ENCODE assay signal across 26 cellular contexts in the genomic region with DNA sequence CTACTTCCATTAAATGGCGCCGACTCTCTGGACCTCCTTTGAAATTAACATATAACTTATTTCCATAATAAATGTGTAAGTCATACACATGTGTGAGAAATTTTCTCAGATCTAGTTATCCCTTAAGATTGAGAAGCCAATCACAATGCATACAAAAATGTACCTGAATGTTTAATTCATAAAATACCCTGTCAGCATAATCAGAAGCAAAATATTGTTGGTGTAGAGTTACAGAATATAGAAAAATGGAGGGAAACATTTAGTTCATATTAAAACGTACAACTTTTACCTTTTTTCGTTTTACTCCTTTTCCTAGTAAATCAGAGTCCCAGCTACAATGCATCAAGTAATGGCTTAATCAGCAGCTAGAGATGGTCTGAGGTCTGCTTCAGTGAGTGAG.
"Had no signal": no experiment of that assay in that cellular context is flagged by ENCODE, and none has a peak within 500 bp of the region (broad histone marks: within the 10 kb centered on the region; RNA-seq: fewer than 3 reads in every experiment).

No MANE protein-coding gene starts in this region.

- H3K9me3 ChIP-seq: ovary, right atrium auricular region, suprapubic skin, thoracic aorta, tibial artery, uterus had no signal

- H3K9ac ChIP-seq: neural progenitor cell had no signal

- H3K4me3 ChIP-seq: lung, neural progenitor cell, ovary, right atrium auricular region, skin epidermis, suprapubic skin, thoracic aorta, tibial artery, uterus had no signal

- H2AFZ ChIP-seq: neural progenitor cell had no signal

- FAIRE-seq: keratinocyte had no signal

- H3K27ac ChIP-seq: neural progenitor cell, ovary, right atrium auricular region, skin epidermis, suprapubic skin, thoracic aorta, tibial artery, uterus had no signal

- H3K4me1 ChIP-seq: right atrium auricular region, suprapubic skin, tibial artery, uterus had no signal

- ATAC-seq: left cardiac atrium; left lobe of liver; left ventricle myocardium superior; natural killer cell; sciatic nerve; stimulated activated naive B cell treated with anti-CD40 and anti-IgM and Interleukin-4, amounts not matched to agents 10 μg/mL and 1 μg/mL and 100 μg/mL, for 72 hours had no signal

- H3K36me3 ChIP-seq: neural progenitor cell, ovary, right atrium auricular region, suprapubic skin, thoracic aorta, tibial artery, uterus had no signal

- H3K4me2 ChIP-seq: neural progenitor cell had no signal

- H3K27me3 ChIP-seq: neural progenitor cell, ovary, right atrium auricular region, suprapubic skin, tibial artery, uterus had no signal

- DNase-seq: hippocampal formation; kidney glomerular epithelial cell; left cardiac atrium; left ventricle myocardium superior; mesendoderm; naive B cell; natural killer cell; nephron progenitor cell; ovary; stimulated activated CD4-positive, alpha-beta T cell treated with anti-CD3 and anti-CD28 coated beads, Interleukin-12 subunit alpha, Interleukin-12 subunit beta, amount 100 ng/mL, for 4 hours; stimulated activated CD4-positive, alpha-beta T cell treated with anti-CD3 and anti-CD28 coated beads, Interleukin-15, amount 100 ng/mL, for 24 hours; stimulated activated CD4-positive, alpha-beta T cell treated with anti-CD3 and anti-CD28 coated beads, Interleukin-2, amount 100 ng/mL, for 24 hours; stimulated activated CD4-positive, alpha-beta T cell treated with anti-CD3 and anti-CD28 coated beads, Interleukin-4, amount 100 ng/mL, for 1 hour; stimulated activated naive B cell treated with anti-CD40 and anti-IgM and Interleukin-4, amounts not matched to agents 10 μg/mL and 1 μg/mL and 100 μg/mL, for 72 hours; tibial artery; trophoblast cell; uterus had no signal
